In genomic region chr19:38678891-38679494, GRCh38 we compare ENCODE assay signal across 15 cellular contexts. TPM values are rescaled to one million over a fixed set of nuclear protein-coding genes. Genes with fewer than 3 reads are reported as not detected.
DNase-seq lines count a peak whose midpoint lies in the region; ATAC-seq, FAIRE-seq and TF ChIP-seq lines count a peak whose summit lies in the region.
"Had no signal": no experiment of that assay in that cellular context is flagged by ENCODE, and none has a peak within 500 bp of the region (broad histone marks: within the 10 kb centered on the region; RNA-seq: fewer than 3 reads in every experiment).

No MANE protein-coding gene starts in this region.

- ATAC-seq in activated B cell treated with CpG ODN at 0.5 μM for 24 hours (ENCODE audit: low read depth) (no peak), GM18858 (IDR thresholded peaks at IDR 0.05; ENCODE audit: unreplicated experiment) (no peak)

- CTCF ChIA-PET in CD4-positive, alpha-beta memory T cell (lab: Charles Lee; ENCODE audit: partially characterized antibody) = interaction anchor here (1.1 to 1.6 kb wide), 2 partner anchors 8 to 10 kb away, joined by 3 read pairs; no protein-coding TSS in a partner anchor
- CTCF ChIA-PET in activated B cell treated with CpG ODN at 0.5 μM for 24 hours (lab: Charles Lee) = no interaction called here

- no peak overlapping the region for H3K9ac ChIP-seq in keratinocyte (ENCODE audit: control insufficient read depth, extremely low read depth, insufficient read depth, low read length)
- H3K9ac ChIP-seq in skeletal muscle tissue (ENCODE audit: low read depth in 1 of 3, low read length in 3 of 3) = peak overlapping the region in 1 of 3 donors; percentile 71

- no peaks in the 10 kb centered on the region for H3K9me3 Mint-ChIP-seq in CD4-positive, alpha-beta memory T cell
- H3K9me3 Mint-ChIP-seq in activated B cell treated with CpG ODN at 0.5 μM for 24 hours = no peaks in the 10 kb centered on the region

- DNase-seq in CD4-positive, alpha-beta memory T cell = no peak
- DNase-seq in activated B cell treated with CpG ODN at 0.5 μM for 24 hours = no peak
- no peak for DNase-seq in keratinocyte (ENCODE audit: low read depth, low spot score)
- DNase-seq in HuH-7.5 (ENCODE audit: low spot score) = no peak
- no peak for DNase-seq in anterior cingulate cortex (lab: John Stamatoyannopoulos, UW)
- no peak for DNase-seq in stimulated activated CD4-positive, alpha-beta T cell treated with anti-CD3 and anti-CD28 coated beads, Interleukin-15, amount 100 ng/mL, for 24 hours
- DNase-seq: activated CD4-positive, alpha-beta T cell treated with anti-CD3 and anti-CD28 coated beads for 1 hour; activated naive CD4-positive, alpha-beta T cell treated with anti-CD3 and anti-CD28 coated beads, Interleukin-2, amount 10 ng/mL, durations not matched to agents 7 days and 5 days; COR-L47; KG1; NCI-H2171 treated with DMSO at 0.1 percent for 48 hours; SHP77 had no signal

- peaks cover 87% of the 10 kb centered on the region for H3K79me2 ChIP-seq in keratinocyte (ENCODE audit: control insufficient read depth, insufficient read depth, low read length)

- intact Hi-C loops in CD4-positive, alpha-beta memory T cell (cut with micrococcal nuclease) = no loop called here
- intact Hi-C loops in activated B cell treated with CpG ODN at 0.5 μM for 24 hours (cut with micrococcal nuclease) = no loop called here

- H3K27ac Mint-ChIP-seq in CD4-positive, alpha-beta memory T cell = peak overlapping the region; percentile 29 to 97 (median 77)
- peak overlapping the region; percentile 38 for H3K27ac Mint-ChIP-seq in activated B cell treated with CpG ODN at 0.5 μM for 24 hours
- H3K27ac Mint-ChIP-seq: activated naive CD4-positive, alpha-beta T cell treated with anti-CD3 and anti-CD28 coated beads, Interleukin-2, amount 10 ng/mL, durations not matched to agents 7 days and 5 days had no signal

- H4K20me1 ChIP-seq in keratinocyte (ENCODE audit: control insufficient read depth, extremely low read depth, insufficient read depth, low read length) = no peaks in the 10 kb centered on the region

- no peak overlapping the region for H3K4me3 ChIP-seq in CD4-positive, alpha-beta memory T cell (ENCODE audit: low read length in 2 of 2)
- H3K4me3 ChIP-seq in keratinocyte (ENCODE audit: control insufficient read depth in 2 of 3, extremely low read depth in 1 of 3, insufficient read depth in 2 of 3, low read depth in 1 of 3, low read length in 3 of 3) (no peak overlapping the region), skeletal muscle tissue (ENCODE audit: low read length in 3 of 3) (no peak overlapping the region)

- H3K4me1 ChIP-seq in CD4-positive, alpha-beta memory T cell (ENCODE audit: insufficient read depth, low read length) = peaks cover 100% of the 10 kb centered on the region
- H3K4me1 ChIP-seq in keratinocyte (ENCODE audit: control insufficient read depth, extremely low read depth, insufficient read depth, low read length) (peaks cover 63% of the 10 kb centered on the region), skeletal muscle tissue (ENCODE audit: control insufficient read depth in 3 of 3, insufficient read depth in 3 of 3, low read length in 3 of 3) (peaks cover 92 to 98% (median 97%) of the 10 kb centered on the region in 3 donors)

- no peak for TF ChIP-seq CTCF in activated B cell treated with CpG ODN at 0.5 μM for 24 hours (IDR thresholded peaks at IDR 0.05)
- no peak for TF ChIP-seq CTCF in keratinocyte (optimal IDR thresholded peaks at IDR 0.05 in 1 of 3, IDR thresholded peaks at IDR 0.05 in 1 of 3, conservative IDR thresholded peaks at IDR 0.05 in 1 of 3; ENCODE audit: extremely low read depth in 1 of 3, insufficient read depth in 2 of 3, low read length in 3 of 3)

- peaks cover 70 to 99% (median 90%) of the 10 kb centered on the region in 4 donors for H3K4me1 Mint-ChIP-seq in CD4-positive, alpha-beta memory T cell
- H3K4me1 Mint-ChIP-seq in activated B cell treated with CpG ODN at 0.5 μM for 24 hours = peaks cover 88% of the 10 kb centered on the region

- H2AFZ ChIP-seq in keratinocyte (ENCODE audit: control insufficient read depth, low read length) = no peak overlapping the region

- H3K9me1 ChIP-seq in keratinocyte (ENCODE audit: control insufficient read depth, extremely low read depth, insufficient read depth, low read length) = peaks cover 2% of the 10 kb centered on the region

- peak overlapping the region; percentile 61 for H3K27ac ChIP-seq in CD4-positive, alpha-beta memory T cell (ENCODE audit: low read depth, low read length)
- peak overlapping the region; percentile 8 for H3K27ac ChIP-seq in keratinocyte (ENCODE audit: control insufficient read depth, insufficient read depth, low read length)
- peak overlapping the region; percentile 43 for H3K27ac ChIP-seq in skeletal muscle tissue (ENCODE audit: low read depth, low read length)

- no peak for FAIRE-seq in keratinocyte (lab: Jason Lieb, UNC)
- FAIRE-seq: endometrium had no signal

- H3K4me3 Mint-ChIP-seq in CD4-positive, alpha-beta memory T cell = peak overlapping the region in 4 of 8 donors; percentile 12 to 69 (median 38)
- no peak overlapping the region for H3K4me3 Mint-ChIP-seq in activated B cell treated with CpG ODN at 0.5 μM for 24 hours
- H3K4me3 Mint-ChIP-seq: activated naive CD4-positive, alpha-beta T cell treated with anti-CD3 and anti-CD28 coated beads, Interleukin-2, amount 10 ng/mL, durations not matched to agents 7 days and 5 days had no signal

- POLR2A ChIA-PET in CD4-positive, alpha-beta memory T cell (lab: Charles Lee; ENCODE audit: partially characterized antibody) = interaction anchor here (1.5 to 1.6 kb wide), 3 partner anchors 10 to 60 kb away, joined by 3 to 6 read pairs (median 4); partner anchors contain the start of genes ACTN4 and EIF3K
- POLR2A ChIA-PET in activated B cell treated with CpG ODN at 0.5 μM for 24 hours (lab: Charles Lee) = no interaction called here

- no peaks in the 10 kb centered on the region for H3K27me3 Mint-ChIP-seq in CD4-positive, alpha-beta memory T cell
- no peaks in the 10 kb centered on the region for H3K27me3 Mint-ChIP-seq in activated B cell treated with CpG ODN at 0.5 μM for 24 hours
- H3K27me3 Mint-ChIP-seq: activated naive CD4-positive, alpha-beta T cell treated with anti-CD3 and anti-CD28 coated beads, Interleukin-2, amount 10 ng/mL, durations not matched to agents 7 days and 5 days had no signal

- H3K27me3 ChIP-seq in CD4-positive, alpha-beta memory T cell (ENCODE audit: insufficient read depth, low read length) = no peaks in the 10 kb centered on the region
- H3K27me3 ChIP-seq in keratinocyte (ENCODE audit: control insufficient read depth, extremely low read depth, insufficient read depth, low read length) (no peaks in the 10 kb centered on the region), skeletal muscle tissue (ENCODE audit: control insufficient read depth in 3 of 3, insufficient read depth in 3 of 3, low read length in 3 of 3) (no peaks in the 10 kb centered on the region)

- H3K36me3 ChIP-seq in CD4-positive, alpha-beta memory T cell (ENCODE audit: insufficient read depth, low read length) = no peaks in the 10 kb centered on the region
- H3K36me3 ChIP-seq in keratinocyte (ENCODE audit: control insufficient read depth in 2 of 2, extremely low read depth in 1 of 2, insufficient read depth in 2 of 2, low read length in 2 of 2) (peaks cover 27 to 34% of the 10 kb centered on the region in 2 experiments), skeletal muscle tissue (ENCODE audit: control insufficient read depth in 3 of 3, insufficient read depth in 3 of 3, low read length in 3 of 3) (peaks cover 0 to 11% (median 6%) of the 10 kb centered on the region in 3 donors)

- no peak overlapping the region for H3K4me2 ChIP-seq in keratinocyte (ENCODE audit: control insufficient read depth, extremely low read depth, insufficient read depth, low read depth, low read length)

- no peaks in the 10 kb centered on the region for H3K9me3 ChIP-seq in CD4-positive, alpha-beta memory T cell (ENCODE audit: control insufficient read depth in 1 of 2, low read length in 2 of 2)
- H3K9me3 ChIP-seq in keratinocyte (ENCODE audit: control insufficient read depth, low read depth, low read length) (no peaks in the 10 kb centered on the region), skeletal muscle tissue (ENCODE audit: control insufficient read depth in 3 of 3, low read length in 3 of 3) (no peaks in the 10 kb centered on the region)

- dilution Hi-C loops in keratinocyte (cut with MboI; ENCODE audit: extremely low pct_ligation_motif_present, low sequenced_read_pairs) = no loop called here

- H3K36me3 Mint-ChIP-seq in CD4-positive, alpha-beta memory T cell = peaks cover 5 to 23% of the 10 kb centered on the region in 2 donors
- peaks cover 17% of the 10 kb centered on the region for H3K36me3 Mint-ChIP-seq in activated B cell treated with CpG ODN at 0.5 μM for 24 hours (ENCODE audit: low read depth)

RNA-seq across cellular contexts. Expression of gene ACTN4, which starts 31.5 kb away (rescaled TPM):
- 100 to 1,000 TPM; 151 to 155 TPM for total RNA-seq in CD4-positive, alpha-beta memory T cell
- polyA plus RNA-seq in CD4-positive, alpha-beta memory T cell = 10 to 100 TPM in 1 of 2 donors, 1 to 10 TPM in 1; 4.0 to 24.4 TPM
- total RNA-seq in activated B cell treated with CpG ODN at 0.5 μM for 24 hours = 197 and 198 TPM in 2 replicates
- polyA plus RNA-seq in keratinocyte = 463 to 720 TPM (median 526 TPM) in 3 replicates
- 762 TPM for polyA plus RNA-seq in keratinocyte (2011; ENCODE audit: low read depth)
- 452 and 468 TPM in 2 replicates for polyA plus RNA-seq in keratinocyte (2011; cell fraction: cytosol; rRNA removed)
- 1,020 and 1,377 TPM in 2 replicates for polyA plus RNA-seq in keratinocyte (2011; cell fraction: nucleus; rRNA removed)
- polyA plus RNA-seq in keratinocyte (2012; ENCODE audit: low replicate concordance) = 537 and 1,150 TPM in 2 replicates
- polyA minus RNA-seq in keratinocyte = 417 to 1,584 TPM (median 501 TPM) in 3 replicates
- polyA minus RNA-seq in keratinocyte (2011; cell fraction: cytosol; rRNA and poly(A)+ RNA removed) = 376 TPM
- polyA minus RNA-seq in keratinocyte (2011; cell fraction: nucleus; rRNA and poly(A)+ RNA removed) = 400 and 697 TPM in 2 replicates
- total RNA-seq in skeletal muscle tissue = 42.3 TPM

Comparison
In these comparisons a context has a peak if more than half of its experiments do, and no peak if none do; other contexts are left out.
1. H3K27ac ChIP-seq: peak in every context shown above with its lines; median percentile 61 in CD4-positive, alpha-beta memory T cell; 43 in skeletal muscle tissue; 8 in keratinocyte.